8 cellular contexts compared by ENCODE assay signal in genomic region chr7:100100420-100101015, GRCh38.
A peak's percentile ranks its signal among the peaks of the same experiment; 100 is the strongest.
DNase-seq lines count a peak whose midpoint lies in the region; TF ChIP-seq lines count a peak whose summit lies in the region.

No MANE protein-coding gene starts in this region.

- H3K27ac ChIP-seq in SK-N-MC (peak overlapping the region; percentile 98), substantia nigra (ENCODE audit: low read depth, low read length, poor library complexity, severe bottlenecking) (peak overlapping the region; percentile 88)

- DNase-seq in GM03348 (ENCODE audit: low spot score): peak; percentile 97
- peak; percentile 78 for DNase-seq in HFF-Myc (ENCODE audit: extremely low read depth, low read depth)
- peak; percentile 86 for DNase-seq in MV-4-11 (lab: John Stamatoyannopoulos, UW)
- no peak for DNase-seq in SK-N-MC (ENCODE audit: low read depth, low spot score)
- peak; percentile 87 for DNase-seq in activated naive CD4-positive, alpha-beta T cell treated with anti-CD3 and anti-CD28 coated beads, Interleukin-2, amount 50 U/mL, for 16 hours
- DNase-seq in globus pallidus (ENCODE audit: low spot score): peak; percentile 91
- DNase-seq in nucleus accumbens (lab: John Stamatoyannopoulos, UW): peak in 55 of 56 donors; percentile 53 to 93 (median 85)
- DNase-seq in substantia nigra (lab: John Stamatoyannopoulos, UW): peak; percentile 44 to 97 (median 84)

- no peaks in the 10 kb centered on the region for H3K9me3 ChIP-seq in SK-N-MC (ENCODE audit: low read depth, low read length)

- no peak for TF ChIP-seq CTCF in HFF-Myc (IDR thresholded peaks at IDR 0.05; ENCODE audit: low read depth, low read length, missing control alignments)

- H3K36me3 ChIP-seq in SK-N-MC (ENCODE audit: insufficient read depth, low read length): peaks cover 58% of the 10 kb centered on the region

- H3K9ac ChIP-seq in SK-N-MC (ENCODE audit: insufficient read length): peak overlapping the region; percentile 100

- peak overlapping the region; percentile 92 for H3K4me3 ChIP-seq in HFF-Myc (replicated peaks; ENCODE audit: low read depth, low read length)
- H3K4me3 ChIP-seq in SK-N-MC: peak overlapping the region; percentile 99
